Comparison of ENCODE assay signal across 8 cellular contexts in genomic region chr2:170873035-170873692, GRCh38. TPM values are rescaled to one million over a fixed set of nuclear protein-coding genes. Genes with fewer than 3 reads are reported as not detected.
A peak's percentile ranks its signal among the peaks of the same experiment; 100 is the strongest.
DNase-seq lines count a peak whose midpoint lies in the region; ATAC-seq and TF ChIP-seq lines count a peak whose summit lies in the region.

No MANE protein-coding gene starts in this region.

- peak; percentile 92 for ATAC-seq in T-helper 17 cell
- ATAC-seq in sciatic nerve = peak; percentile 91

- intact Hi-C loops in ascending aorta (cut with DNase I) = loop anchor here (5.0 to 10.0 kb wide), 2 partner anchors 498 to 551 kb away; no protein-coding TSS in a partner anchor
- intact Hi-C loops in sciatic nerve (cut with DNase I) = no loop called here

- H3K27me3 Mint-ChIP-seq in T-helper 17 cell = peaks cover 15% of the 10 kb centered on the region

- DNase-seq in HEK293T (ENCODE audit: extremely low spot score) (peak; percentile 85), NAMALWA (ENCODE audit: low spot score) (peak; percentile 84), T-helper 17 cell (peak; percentile 44 to 63 (median 49)), ascending aorta (ENCODE audit: low spot score in 2 of 2) (peak; percentile 12 to 68), hepatocyte (ENCODE audit: low spot score) (peak; percentile 86), sciatic nerve (ENCODE audit: low spot score) (peak; percentile 83), NCI-H1048 (lab: John Stamatoyannopoulos, UW) (no peak)

- peaks cover 11% of the 10 kb centered on the region for H3K4me1 Mint-ChIP-seq in T-helper 17 cell

- H3K36me3 ChIP-seq in ascending aorta (no peaks in the 10 kb centered on the region), hepatocyte (replicated peaks; ENCODE audit: insufficient read depth, low read depth) (no peaks in the 10 kb centered on the region)

- H3K36me3 Mint-ChIP-seq in T-helper 17 cell (ENCODE audit: low read depth) = peaks cover 2% of the 10 kb centered on the region

- H4K20me1 ChIP-seq in hepatocyte (ENCODE audit: insufficient read depth, poor library complexity, severe bottlenecking) = no peaks in the 10 kb centered on the region

- H3K27ac ChIP-seq in ascending aorta (no peak overlapping the region), hepatocyte (no peak overlapping the region)

- H3K9me3 ChIP-seq in T-helper 17 cell (ENCODE audit: control insufficient read depth, low read length, poor library complexity, severe bottlenecking) = no peaks in the 10 kb centered on the region
- no peaks in the 10 kb centered on the region for H3K9me3 ChIP-seq in ascending aorta
- H3K9me3 ChIP-seq in hepatocyte (ENCODE audit: low read depth) = no peaks in the 10 kb centered on the region

- TF ChIP-seq CTCF in GM12801 (IDR thresholded peaks at IDR 0.05; ENCODE audit: extremely low read depth, insufficient read length) (peak; percentile 88), ascending aorta (IDR thresholded peaks at IDR 0.05) (peak; percentile 51 to 88 (median 79)), hepatocyte (IDR thresholded peaks at IDR 0.05; ENCODE audit: poor library complexity) (peak; percentile 91)

- 18% methylated on average over 13 of the region's 13 CpGs for whole genome bisulfite sequencing in hepatocyte (ENCODE audit: low lambda C conversion rate, missing lambda C conversion rate)

- H3K4me2 ChIP-seq in hepatocyte = peak overlapping the region; percentile 74

- H3K79me2 ChIP-seq in hepatocyte = no peaks in the 10 kb centered on the region

- H2AFZ ChIP-seq in hepatocyte = peak overlapping the region; percentile 82

- peaks cover 0 to 2% of the 10 kb centered on the region in 2 donors for H3K4me1 ChIP-seq in ascending aorta
- H3K4me1 ChIP-seq in hepatocyte (ENCODE audit: insufficient read depth) = no peaks in the 10 kb centered on the region

- CTCF ChIA-PET in HEK293T (lab: Yijun Ruan, JAX) = interaction anchor here (0.6 to 1.8 kb wide), 15 partner anchors 9 to 682 kb away, joined by 3 to 7 read pairs (median 3); partner anchors contain the start of gene GAD1

- H3K4me3 ChIP-seq in ascending aorta (peak overlapping the region in 1 of 2 donors; percentile 26), hepatocyte (no peak overlapping the region)

- POLR2A ChIA-PET in HEK293T (lab: Yijun Ruan, JAX) = interaction anchor here (0.9 kb wide), 1 partner anchor 561 kb away, joined by 3 read pairs; the partner anchor contains the start of genes DCAF17 and METTL8

- peak overlapping the region; percentile 65 for H3K27ac Mint-ChIP-seq in T-helper 17 cell

- H3K27me3 ChIP-seq in ascending aorta (no peaks in the 10 kb centered on the region), hepatocyte (no peaks in the 10 kb centered on the region)

- no peaks in the 10 kb centered on the region for H3K9me2 ChIP-seq in hepatocyte (replicated peaks; ENCODE audit: insufficient read depth)

- peak overlapping the region; percentile 82 for H3K4me3 Mint-ChIP-seq in T-helper 17 cell

TF ChIP-seq in HEK293T, 16 proteins besides CTCF, POLR2A, EP300 and RAD21:
- no peak for TF ChIP-seq FOXK2 (IDR thresholded peaks at IDR 0.05)
- no peak for TF ChIP-seq LEF1 (IDR thresholded peaks at IDR 0.05; ENCODE audit: borderline replicate concordance)

RNA-seq across cellular contexts. Expression of gene GORASP2, which starts 55.9 kb away (rescaled TPM):
- total RNA-seq in T-helper 17 cell (10 to 100 TPM; 80.5 to 89.4 TPM), ascending aorta (21.5 TPM), hepatocyte (50.1 and 58.6 TPM in 2 replicates), sciatic nerve (63.1 TPM)
- polyA plus RNA-seq in hepatocyte = 109 and 126 TPM in 2 replicates

RNA-seq across cellular contexts. Expression of gene GAD1, which starts 56.5 kb away (rescaled TPM):
- not detected for total RNA-seq in T-helper 17 cell
- 0.96 TPM for total RNA-seq in ascending aorta
- 0.08 and 0.50 TPM in 2 replicates for total RNA-seq in hepatocyte
- 1.1 TPM in 1 of 2 replicates, not detected in the other for polyA plus RNA-seq in hepatocyte
- 0.36 TPM for total RNA-seq in sciatic nerve
